Comparison of ENCODE assay signal across 13 cellular contexts in genomic region chr2:1736997-1737480, GRCh38. TPM values are rescaled to one million over a fixed set of nuclear protein-coding genes. Genes with fewer than 3 reads are reported as not detected.
DNase-seq lines count a peak whose midpoint lies in the region; ATAC-seq and TF ChIP-seq lines count a peak whose summit lies in the region.
"Had no signal": no experiment of that assay in that cellular context is flagged by ENCODE, and none has a peak within 500 bp of the region (broad histone marks: within the 10 kb centered on the region; RNA-seq: fewer than 3 reads in every experiment).

No MANE protein-coding gene starts in this region.

- H3K4me3 ChIP-seq in right atrium auricular region, result no peak overlapping the region
- no peak overlapping the region for H3K4me3 ChIP-seq in choroid plexus epithelial cell (ENCODE audit: low read depth, low read length)
- H3K4me3 ChIP-seq in vagina, result no peak overlapping the region

- H3K9me3 ChIP-seq in right atrium auricular region, result peaks cover 4 to 13% of the 10 kb centered on the region in 2 donors
- H3K9me3 ChIP-seq in vagina, result no peaks in the 10 kb centered on the region

- H3K27me3 ChIP-seq in right atrium auricular region (no peaks in the 10 kb centered on the region), vagina (no peaks in the 10 kb centered on the region)

- peaks cover 29% of the 10 kb centered on the region for H3K4me1 Mint-ChIP-seq in mesothelial cell of epicardium

- TF ChIP-seq POLR2A in vagina (IDR thresholded peaks at IDR 0.05), result no peak

- H3K27ac Mint-ChIP-seq in mesothelial cell of epicardium, result peak overlapping the region; percentile 48
- H3K27ac Mint-ChIP-seq: nephron progenitor cell; stimulated activated naive B cell treated with anti-CD40 and anti-IgM and Interleukin-4, amounts not matched to agents 10 μg/mL and 1 μg/mL and 100 μg/mL, for 72 hours had no signal

- H3K36me3 Mint-ChIP-seq in mesothelial cell of epicardium, result peaks cover 37% of the 10 kb centered on the region

- no peak overlapping the region for H3K4me3 Mint-ChIP-seq in mesothelial cell of epicardium
- H3K4me3 Mint-ChIP-seq: nephron progenitor cell; stimulated activated naive B cell treated with anti-CD40 and anti-IgM and Interleukin-4, amounts not matched to agents 10 μg/mL and 1 μg/mL and 100 μg/mL, for 72 hours had no signal

- H3K27ac ChIP-seq in right atrium auricular region (peak overlapping the region; percentile 47 to 62), vagina (peak overlapping the region; percentile 40)

- peak; percentile 55 for DNase-seq in right atrium auricular region (ENCODE audit: low spot score)
- DNase-seq in left ventricle myocardium superior, result no peak
- peak; percentile 79 for DNase-seq in choroid plexus epithelial cell (ENCODE audit: low read depth)
- no peak for DNase-seq in mesothelial cell of epicardium (ENCODE audit: low spot score in 2 of 2, unreplicated experiment in 2 of 2)
- no peak for DNase-seq in vagina (ENCODE audit: extremely low spot score in 2 of 2)
- no peak for DNase-seq in hypothalamus (lab: John Stamatoyannopoulos, UW)
- no peak for DNase-seq in NCI-H774 (lab: John Stamatoyannopoulos, UW)
- DNase-seq: AML-193; NCI-H1105; NCI-H69; nephron progenitor cell; stimulated activated naive B cell treated with anti-CD40 and anti-IgM and Interleukin-4, amounts not matched to agents 10 μg/mL and 1 μg/mL and 100 μg/mL, for 72 hours had no signal

- H3K9me3 Mint-ChIP-seq in mesothelial cell of epicardium, result peaks cover 24% of the 10 kb centered on the region

- H3K4me1 ChIP-seq in right atrium auricular region (peaks cover 0 to 63% of the 10 kb centered on the region in 2 donors), vagina (peaks cover 28% of the 10 kb centered on the region)

- intact Hi-C loops in left ventricle myocardium superior (cut with micrococcal nuclease) (no loop called here), vagina (cut with DNase I) (no loop called here)

- no peaks in the 10 kb centered on the region for H3K36me3 ChIP-seq in right atrium auricular region
- H3K36me3 ChIP-seq in vagina, result no peaks in the 10 kb centered on the region

- no peak for ATAC-seq in left ventricle myocardium superior
- no peak for ATAC-seq in GM19463 (IDR thresholded peaks at IDR 0.05; ENCODE audit: unreplicated experiment)
- ATAC-seq: stimulated activated naive B cell treated with anti-CD40 and anti-IgM and Interleukin-4, amounts not matched to agents 10 μg/mL and 1 μg/mL and 100 μg/mL, for 72 hours had no signal

- H3K27me3 Mint-ChIP-seq in mesothelial cell of epicardium (ENCODE audit: low read depth), result no peaks in the 10 kb centered on the region

- TF ChIP-seq CTCF in right atrium auricular region (IDR thresholded peaks at IDR 0.05), result no peak
- no peak for TF ChIP-seq CTCF in choroid plexus epithelial cell (conservative IDR thresholded peaks at IDR 0.05; ENCODE audit: low read depth, low read length)
- TF ChIP-seq CTCF in mesothelial cell of epicardium (IDR thresholded peaks at IDR 0.05; ENCODE audit: unreplicated experiment), result no peak
- TF ChIP-seq CTCF in vagina (IDR thresholded peaks at IDR 0.05), result no peak

RNA-seq across cellular contexts. Expression of gene PXDN, which starts 7.3 kb away (rescaled TPM):
- total RNA-seq in right atrium auricular region (10 to 100 TPM; 25.4 to 26.9 TPM), left ventricle myocardium superior (18.5 TPM), mesothelial cell of epicardium (274 to 292 TPM (median 277 TPM) in 3 replicates), vagina (33.6 TPM)

Comparison
In these comparisons a context has a peak if more than half of its experiments do, and no peak if none do; other contexts are left out.
1. DNase-seq: peak in right atrium auricular region (single experiment) and choroid plexus epithelial cell (single experiment); none in left ventricle myocardium superior (single experiment), mesothelial cell of epicardium (0 of 2), vagina (0 of 2), hypothalamus (0 of 51) and NCI-H774 (single experiment).